In genomic region chr14:64266206-64266605, GRCh38 we compare ENCODE assay signal across 13 cellular contexts. TPM values are rescaled to one million over a fixed set of nuclear protein-coding genes. Genes with fewer than 3 reads are reported as not detected.
DNase-seq lines count a peak whose midpoint lies in the region; ATAC-seq, FAIRE-seq and TF ChIP-seq lines count a peak whose summit lies in the region.
"Had no signal": no experiment of that assay in that cellular context is flagged by ENCODE, and none has a peak within 500 bp of the region (broad histone marks: within the 10 kb centered on the region; RNA-seq: fewer than 3 reads in every experiment).

No MANE protein-coding gene starts in this region.

- H3K36me3 ChIP-seq in IMR-90 (ENCODE audit: control insufficient read depth, insufficient read depth, low read length) (no peaks in the 10 kb centered on the region), kidney (ENCODE audit: control insufficient read depth in 1 of 2, insufficient read depth in 2 of 2, low read length in 2 of 2) (no peaks in the 10 kb centered on the region)
- H3K36me3 ChIP-seq: gastroesophageal sphincter, SJSA1 had no signal

- no peak overlapping the region for H2AK5ac ChIP-seq in IMR-90 (ENCODE audit: low read depth, low read length)

- no peaks in the 10 kb centered on the region for H3K27me3 Mint-ChIP-seq in activated T-helper 2 cell treated with anti-CD3 and anti-CD28 coated beads, Interferon-gamma antibody, Interleukin-2, Interleukin-4, amounts not matched to agents 10 μg/mL and 5 μg/mL and 100 μg/mL, durations not matched to agents 14 hours and 24 hours and 36 hours (ENCODE audit: low read depth)

- H3K27ac ChIP-seq in IMR-90 (ENCODE audit: insufficient read depth, low read length) (peak overlapping the region; percentile 66; the same call in 1 of the 2 replicates), kidney (ENCODE audit: low read depth in 2 of 2, low read length in 2 of 2) (no peak overlapping the region)
- H3K27ac ChIP-seq: gastroesophageal sphincter, SJSA1 had no signal

- peak overlapping the region; percentile 6; the same call in 1 of the 2 replicates for H3K4ac ChIP-seq in IMR-90 (ENCODE audit: low read depth, low read length)

- peak overlapping the region; percentile 84 for H3K18ac ChIP-seq in IMR-90 (ENCODE audit: low read depth, low read length)

- dilution Hi-C loops in IMR-90 (cut with HindIII; ENCODE audit: low sequenced_read_pairs, unreplicated experiment), result no loop called here

- in situ Hi-C loops in IMR-90 (cut with MboI; ENCODE audit: low sequenced_read_pairs), result no loop called here

- H4K20me1 ChIP-seq in IMR-90 (ENCODE audit: insufficient read depth, low read length), result no peaks in the 10 kb centered on the region

- POLR2A ChIA-PET in IMR-90 (lab: Charles Lee; ENCODE audit: unreplicated experiment), result no interaction called here

- no TSS peak for BruUV-seq in IMR-90 (replicated peaks; lab: Mats Ljungman, UMichigan)

- CTCF ChIA-PET in IMR-90 (lab: Yijun Ruan, JAX), result interaction anchor here (1.0 kb wide), 1 partner anchor 11 kb away, joined by 7 read pairs; no protein-coding TSS in a partner anchor

- no peaks in the 10 kb centered on the region for H3K9me1 ChIP-seq in IMR-90 (ENCODE audit: insufficient read depth, low read length)

- no peaks in the 10 kb centered on the region for H3K79me1 ChIP-seq in IMR-90 (ENCODE audit: low read depth in 1 of 2, low read length in 2 of 2)

- H3K9me3 ChIP-seq in IMR-90 (ENCODE audit: control insufficient read depth, insufficient read depth, low read length), result no peaks in the 10 kb centered on the region
- H3K9me3 ChIP-seq in kidney (ENCODE audit: control insufficient read depth in 1 of 2, low read length in 2 of 2), result no peaks in the 10 kb centered on the region
- H3K9me3 ChIP-seq: gastroesophageal sphincter, SJSA1 had no signal

- H3K9ac ChIP-seq in IMR-90 (ENCODE audit: low read depth, low read length) (no peak overlapping the region), kidney (ENCODE audit: low read length in 2 of 2) (no peak overlapping the region)

- no peak overlapping the region; the same call in 1 of the 2 replicates for H3K23ac ChIP-seq in IMR-90 (ENCODE audit: low read depth, low read length)

- H3K4me2 ChIP-seq in IMR-90 (ENCODE audit: low read depth, low read length), result peak overlapping the region; percentile 32

- no peaks in the 10 kb centered on the region for H3K4me1 ChIP-seq in IMR-90 (ENCODE audit: control insufficient read depth, insufficient read depth, low read length)
- no peaks in the 10 kb centered on the region for H3K4me1 ChIP-seq in kidney (ENCODE audit: control insufficient read depth in 1 of 2, insufficient read depth in 1 of 2, low read depth in 1 of 2, low read length in 2 of 2)
- H3K4me1 ChIP-seq: gastroesophageal sphincter had no signal

- no peak overlapping the region for H2AK9ac ChIP-seq in IMR-90 (replicated peaks; ENCODE audit: low read depth, low read length, poor library complexity)

- H4K8ac ChIP-seq in IMR-90 (ENCODE audit: low read depth in 2 of 2, low read length in 2 of 2), result peak overlapping the region; percentile 4 to 68; a peak in 3 of 4 replicates

- H3K4me3 ChIP-seq in IMR-90 (ENCODE audit: insufficient read depth, low read depth, low read length) (no peak overlapping the region), kidney (ENCODE audit: low read length in 2 of 2) (no peak overlapping the region)
- H3K4me3 ChIP-seq: gastroesophageal sphincter, SJSA1 had no signal

- H3K36me3 Mint-ChIP-seq in activated T-helper 2 cell treated with anti-CD3 and anti-CD28 coated beads, Interferon-gamma antibody, Interleukin-2, Interleukin-4, amounts not matched to agents 10 μg/mL and 5 μg/mL and 100 μg/mL, durations not matched to agents 14 hours and 24 hours and 36 hours (ENCODE audit: low read depth), result peaks cover 2% of the 10 kb centered on the region
- H3K36me3 Mint-ChIP-seq: natural killer cell had no signal

- FAIRE-seq in kidney (lab: Jason Lieb, UNC), result no peak

- no peak overlapping the region for H2BK15ac ChIP-seq in IMR-90 (ENCODE audit: low read depth, low read length)

- no peak overlapping the region for H4K91ac ChIP-seq in IMR-90 (ENCODE audit: insufficient read depth, low read depth, low read length)

- intact Hi-C loops in IMR-90 (cut with micrococcal nuclease), result no loop called here
- intact Hi-C loops in activated T-helper 2 cell treated with anti-CD3 and anti-CD28 coated beads, Interferon-gamma antibody, Interleukin-2, Interleukin-4, amounts not matched to agents 10 μg/mL and 5 μg/mL and 100 μg/mL, durations not matched to agents 14 hours and 24 hours and 36 hours (cut with micrococcal nuclease), result loop anchor here (1.0 to 5.0 kb wide), 2 partner anchors 14 to 34 kb away; no protein-coding TSS in a partner anchor
- intact Hi-C loops in kidney (cut with DNase I), result no loop called here

- peaks cover 21% of the 10 kb centered on the region for H3K4me1 Mint-ChIP-seq in activated T-helper 2 cell treated with anti-CD3 and anti-CD28 coated beads, Interferon-gamma antibody, Interleukin-2, Interleukin-4, amounts not matched to agents 10 μg/mL and 5 μg/mL and 100 μg/mL, durations not matched to agents 14 hours and 24 hours and 36 hours (ENCODE audit: low read depth)

- H2AFZ ChIP-seq in IMR-90 (replicated peaks; ENCODE audit: low read length, poor library complexity), result no peak overlapping the region

- H3K14ac ChIP-seq in IMR-90 (replicated peaks; ENCODE audit: low read depth, low read length), result peak overlapping the region; percentile 4; the same call in 1 of the 2 replicates

- no peak for TF ChIP-seq CTCF in IMR-90 (conservative IDR thresholded peaks at IDR 0.05; ENCODE audit: low read depth, low read length)
- no peak for TF ChIP-seq CTCF in kidney (IDR thresholded peaks at IDR 0.05; ENCODE audit: borderline replicate concordance, extremely low read depth, insufficient read depth)

- ATAC-seq in IMR-90 (ENCODE audit: low read depth), result peak; percentile 99
- ATAC-seq: gastroesophageal sphincter had no signal

- peak overlapping the region; percentile 22; the same call in 1 of the 2 replicates for H2BK120ac ChIP-seq in IMR-90 (ENCODE audit: low read depth, low read length)

- DNase-seq in EL (peak; percentile 66), IMR-90 (peak; percentile 77), lung microvascular endothelial cell (ENCODE audit: low read depth in 2 of 2) (peak; percentile 10 to 65), kidney (no peak), NCI-H510A treated with DMSO at 0.1 percent for 48 hours (lab: John Stamatoyannopoulos, UW) (no peak), NCI-H1436 treated with DMSO at 0.1 percent for 48 hours (lab: John Stamatoyannopoulos, UW) (no peak)
- no peak for DNase-seq in activated T-helper 2 cell treated with anti-CD3 and anti-CD28 coated beads, Interferon-gamma antibody, Interleukin-2, Interleukin-4, amounts not matched to agents 10 μg/mL and 5 μg/mL and 100 μg/mL, durations not matched to agents 14 hours and 24 hours and 36 hours (ENCODE audit: low spot score)
- no peak for DNase-seq in activated effector memory CD4-positive, alpha-beta T cell treated with anti-CD3 and anti-CD28 coated beads, Interleukin-2, amount 50 U/mL, for 16 hours
- DNase-seq: activated effector memory CD4-positive, alpha-beta T cell treated with Interleukin-2 at 50 U/mL for 16 hours; GOT3; natural killer cell had no signal

- no peak overlapping the region; the same call in 1 of the 2 replicates for H2BK20ac ChIP-seq in IMR-90 (ENCODE audit: low read depth, low read length)

- H3K9me3 Mint-ChIP-seq in activated T-helper 2 cell treated with anti-CD3 and anti-CD28 coated beads, Interferon-gamma antibody, Interleukin-2, Interleukin-4, amounts not matched to agents 10 μg/mL and 5 μg/mL and 100 μg/mL, durations not matched to agents 14 hours and 24 hours and 36 hours, result peaks cover 3% of the 10 kb centered on the region
- H3K9me3 Mint-ChIP-seq: natural killer cell had no signal

- peak overlapping the region; percentile 68 for H3K27ac Mint-ChIP-seq in activated T-helper 2 cell treated with anti-CD3 and anti-CD28 coated beads, Interferon-gamma antibody, Interleukin-2, Interleukin-4, amounts not matched to agents 10 μg/mL and 5 μg/mL and 100 μg/mL, durations not matched to agents 14 hours and 24 hours and 36 hours
- H3K27ac Mint-ChIP-seq: natural killer cell had no signal

- TF ChIP-seq RAD21 in IMR-90 (IDR thresholded peaks at IDR 0.05; ENCODE audit: low read length), result no peak

- H2BK5ac ChIP-seq in IMR-90 (ENCODE audit: low read depth, low read length, poor library complexity, severe bottlenecking), result peak overlapping the region; percentile 78

- peak overlapping the region; percentile 5 for H3K4me3 Mint-ChIP-seq in activated T-helper 2 cell treated with anti-CD3 and anti-CD28 coated beads, Interferon-gamma antibody, Interleukin-2, Interleukin-4, amounts not matched to agents 10 μg/mL and 5 μg/mL and 100 μg/mL, durations not matched to agents 14 hours and 24 hours and 36 hours (ENCODE audit: low read depth)
- H3K4me3 Mint-ChIP-seq: natural killer cell had no signal

- no CpG with 5 or more reads among the region's 2 CpGs for WGBS in IMR-90 (ENCODE audit: extremely low coverage in 2 of 2, insufficient read length in 1 of 2), 2 experiments

- peak overlapping the region; percentile 71 for H4K5ac ChIP-seq in IMR-90 (ENCODE audit: low read depth, low read length)

- TF ChIP-seq POLR2A in IMR-90 (IDR thresholded peaks at IDR 0.05; ENCODE audit: low read depth, low read length), result no peak

- no peak overlapping the region for H3K56ac ChIP-seq in IMR-90 (ENCODE audit: extremely low read depth, insufficient read depth, low read length)

- no peaks in the 10 kb centered on the region for H3K27me3 ChIP-seq in IMR-90 (ENCODE audit: control insufficient read depth, insufficient read depth, low read length)
- H3K27me3 ChIP-seq: gastroesophageal sphincter, SJSA1 had no signal

TF ChIP-seq in IMR-90, 13 proteins besides CTCF, POLR2A, EP300 and RAD21 (continues in another document):
- TF ChIP-seq CHD1 (IDR thresholded peaks at IDR 0.05; ENCODE audit: low read depth, low read length), result no peak
- TF ChIP-seq MXI1 (IDR thresholded peaks at IDR 0.05; ENCODE audit: borderline replicate concordance, low read depth, low read length), result peak; percentile 43; the same call in 1 of the 2 replicates

RNA-seq across cellular contexts. Expression of gene ESR2, which starts 28.0 kb away (rescaled TPM):
- total RNA-seq in IMR-90 (2012; rRNA removed) (under 0.01 TPM in 2 replicates), lung microvascular endothelial cell (under 0.01 and 0.44 TPM in 2 replicates), kidney (2.5 TPM)
- polyA plus RNA-seq in IMR-90 (2012; rRNA removed) (0.03 TPM in 1 of 2 replicates, not detected in the other), kidney (ENCODE audit: insufficient read depth, low read depth, low replicate concordance) (not detected)
- polyA plus RNA-seq in IMR-90 (2012; cell fraction: cytosol; rRNA removed), result 0.01 and 0.04 TPM in 2 replicates
- polyA plus RNA-seq in IMR-90 (2012; cell fraction: nucleus; rRNA removed; ENCODE audit: low replicate concordance), result 0.05 and 0.06 TPM in 2 replicates
- 0.09 TPM in 1 of 2 replicates, not detected in the other for total RNA-seq in activated T-helper 2 cell treated with anti-CD3 and anti-CD28 coated beads, Interferon-gamma antibody, Interleukin-2, Interleukin-4, amounts not matched to agents 10 μg/mL and 5 μg/mL and 100 μg/mL, durations not matched to agents 14 hours and 24 hours and 36 hours

Comparison
In these comparisons a context has a peak if more than half of its experiments do, and no peak if none do; other contexts are left out.
1. DNase-seq: peak in EL (single experiment), IMR-90 (single experiment) and lung microvascular endothelial cell (2 of 2); none in activated T-helper 2 cell treated with anti-CD3 and anti-CD28 coated beads, Interferon-gamma antibody, Interleukin-2, Interleukin-4, amounts not matched to agents 10 μg/mL and 5 μg/mL and 100 μg/mL, durations not matched to agents 14 hours and 24 hours and 36 hours (single experiment), kidney (single experiment), activated effector memory CD4-positive, alpha-beta T cell treated with anti-CD3 and anti-CD28 coated beads, Interleukin-2, amount 50 U/mL, for 16 hours (single experiment), NCI-H510A treated with DMSO at 0.1 percent for 48 hours (single experiment) and NCI-H1436 treated with DMSO at 0.1 percent for 48 hours (single experiment).